Comparison of ENCODE assay signal across 1 cellular context in genomic region chr7:142819530-142819929, GRCh38.
TF ChIP-seq lines count a peak whose summit lies in the region.

No MANE protein-coding gene starts in this region.

TF ChIP-seq in H1, 55 proteins besides CTCF, POLR2A, EP300 and RAD21:
- TF ChIP-seq TAF7 (optimal IDR thresholded peaks at IDR 0.05; ENCODE audit: borderline replicate concordance, low read depth, low read length): no peak
- no peak for TF ChIP-seq TAF1 (IDR thresholded peaks at IDR 0.05; ENCODE audit: low read depth, low read length)
- no peak for TF ChIP-seq KDM5A (IDR thresholded peaks at IDR 0.05; ENCODE audit: low read length)
TF ChIP-seq in H1: peak in this region for 0.
